ENCODE assay signal across 8 cellular contexts in genomic region chr15:41558400-41559238, GRCh38. TPM values are rescaled to one million over a fixed set of nuclear protein-coding genes. Genes with fewer than 3 reads are reported as not detected.
DNase-seq lines count a peak whose midpoint lies in the region; ATAC-seq and TF ChIP-seq lines count a peak whose summit lies in the region.

TSS of gene TYRO3 (plus strand) at chr15:41559212. CDS start at chr15:41559258, 46 bp downstream.

- in situ Hi-C loops in GM13977 (cut with MboI; ENCODE audit: low pct_unique_long_range_greater_than_20kb, low sequenced_read_pairs, unreplicated experiment) (no loop called here), Panc1 (cut with HindIII; ENCODE audit: low pct_unique_long_range_greater_than_20kb, low sequenced_read_pairs) (no loop called here)

- H3K9me3 ChIP-seq in Panc1 (ENCODE audit: control insufficient read depth, insufficient read depth, low read depth, low read length) (no peaks in the 10 kb centered on the region), neural cell (ENCODE audit: low read length) (no peaks in the 10 kb centered on the region)

- H4K20me1 ChIP-seq in neural cell (ENCODE audit: insufficient read depth) = no peaks in the 10 kb centered on the region

- H3K27ac ChIP-seq in Panc1 (ENCODE audit: low read length) = peak within 1 kb of the TSS; percentile 75
- no peak within 1 kb of the TSS for H3K27ac ChIP-seq in neural cell (ENCODE audit: low read length)

- intact Hi-C loops in Panc1 (cut with micrococcal nuclease; ENCODE audit: unreplicated experiment) = no loop called here

- peak within 1 kb of the TSS; percentile 72 for H3K4me2 ChIP-seq in neural cell (ENCODE audit: low read length)

- peak; percentile 84 for ATAC-seq in Panc1
- peak; percentile 50 for ATAC-seq in stimulated activated naive CD8-positive, alpha-beta T cell treated with anti-CD3 and anti-CD28 coated beads, Interleukin-15, Interleukin-2, amounts not matched to agents 100 U/mL and 50 U/mL, for 24 hours
- ATAC-seq in GM19463 (IDR thresholded peaks at IDR 0.05; ENCODE audit: unreplicated experiment) = no peak

- no peaks in the 10 kb centered on the region for H3K9me2 ChIP-seq in neural cell (ENCODE audit: insufficient read depth, low read length)

- peak; percentile 69 for DNase-seq in 8988T
- DNase-seq in GM13977 (ENCODE audit: low spot score) = peak; percentile 88
- no peak for DNase-seq in Panc1 (ENCODE audit: low read depth, low spot score)
- peak; percentile 62 for DNase-seq in activated effector memory CD4-positive, alpha-beta T cell treated with Interleukin-2 at 50 U/mL for 16 hours
- DNase-seq in fibroblast of the aortic adventitia (ENCODE audit: low read depth) = peak; percentile 15
- DNase-seq in stimulated activated naive CD8-positive, alpha-beta T cell treated with anti-CD3 and anti-CD28 coated beads, Interleukin-15, Interleukin-2, amounts not matched to agents 100 U/mL and 50 U/mL, for 24 hours = peak; percentile 77

- H3F3A ChIP-seq in neural cell (ENCODE audit: insufficient read depth, low read length, poor library complexity, severe bottlenecking) = peaks cover 7% of the 10 kb centered on the region

- BruUV-seq in Panc1 (replicated peaks; lab: Mats Ljungman, UMichigan) = no TSS peak

- CTCF ChIA-PET in Panc1 (lab: Charles Lee) = interaction anchor here (0.6 to 0.9 kb wide), 3 partner anchors 27 to 64 kb away, joined by 3 to 8 read pairs (median 3); no protein-coding TSS in a partner anchor

- no peaks in the 10 kb centered on the region for H3K36me3 ChIP-seq in Panc1 (ENCODE audit: control insufficient read depth, insufficient read depth, low read length)
- H3K36me3 ChIP-seq in neural cell (ENCODE audit: insufficient read depth, low read length) = no peaks in the 10 kb centered on the region

- TF ChIP-seq CTCF in GM13977 (IDR thresholded peaks at IDR 0.05; ENCODE audit: extremely low read depth, insufficient read depth, missing control alignments) = peak; percentile 38
- no peak; the same call in 1 of the 2 replicates for TF ChIP-seq CTCF in Panc1 (IDR thresholded peaks at IDR 0.05)
- TF ChIP-seq CTCF in fibroblast of the aortic adventitia (IDR thresholded peaks at IDR 0.05; ENCODE audit: insufficient read depth, low read length) = no peak
- no peak for TF ChIP-seq CTCF in neural cell (IDR thresholded peaks at IDR 0.05; ENCODE audit: poor library complexity, severe bottlenecking)

- H3K27me3 ChIP-seq in Panc1 (ENCODE audit: control insufficient read depth, insufficient read depth, low read length) (no peaks in the 10 kb centered on the region), neural cell (ENCODE audit: insufficient read depth, low read depth, low read length) (no peaks in the 10 kb centered on the region)

- H3K4me3 ChIP-seq in Panc1 (ENCODE audit: low read depth in 2 of 2, low read length in 2 of 2) (peak within 1 kb of the TSS; percentile 59 to 77), fibroblast of the aortic adventitia (ENCODE audit: low read depth, low read length) (peak within 1 kb of the TSS; percentile 65), neural cell (ENCODE audit: low read length) (peak within 1 kb of the TSS; percentile 79)

- peak; percentile 22 for TF ChIP-seq RAD21 in neural cell (conservative IDR thresholded peaks at IDR 0.05)

- POLR2A ChIA-PET in Panc1 (lab: Charles Lee) = no interaction called here

- peak within 1 kb of the TSS; percentile 33 for H2AFZ ChIP-seq in neural cell (ENCODE audit: low read depth, low read length)

- H3K4me1 ChIP-seq in Panc1 (ENCODE audit: control insufficient read depth, insufficient read depth, low read length) = peaks cover 16% of the 10 kb centered on the region

- TF ChIP-seq EP300 in neural cell (conservative IDR thresholded peaks at IDR 0.05; ENCODE audit: poor library complexity, severe bottlenecking) = no peak

- H3K9ac ChIP-seq in neural cell (ENCODE audit: low read length) = peak within 1 kb of the TSS; percentile 65

- no peaks in the 10 kb centered on the region for H3K79me2 ChIP-seq in neural cell (replicated peaks; ENCODE audit: insufficient read depth, low read length)

TF ChIP-seq in neural cell, 6 proteins besides CTCF, POLR2A, EP300 and RAD21:
- peak; percentile 68 for TF ChIP-seq MXI1 (conservative IDR thresholded peaks at IDR 0.05; ENCODE audit: poor library complexity, severe bottlenecking)
- no peak for TF ChIP-seq EZH2 (IDR thresholded peaks at IDR 0.05; ENCODE audit: borderline replicate concordance, insufficient read depth, low read length, poor library complexity, severe bottlenecking)
- TF ChIP-seq SMC3 (conservative IDR thresholded peaks at IDR 0.05; ENCODE audit: poor library complexity) = no peak
- TF ChIP-seq POLR2AphosphoS5 (IDR thresholded peaks at IDR 0.05) = peak; percentile 24
- TF ChIP-seq TAF1 (IDR thresholded peaks at IDR 0.05; ENCODE audit: low read depth) = no peak
- TF ChIP-seq REST (IDR thresholded peaks at IDR 0.05; ENCODE audit: borderline replicate concordance) = no peak
TF ChIP-seq in neural cell: peak in this region for 2.

RNA-seq across cellular contexts. Expression of gene TYRO3, which starts in this region (rescaled TPM):
- total RNA-seq in Panc1 (2021; ENCODE audit: unreplicated experiment) = 41.7 TPM
- polyA plus RNA-seq in Panc1 (2012; ENCODE audit: insufficient read length) = 36.7 TPM
- 8.0 and 20.2 TPM in 2 replicates for total RNA-seq in fibroblast of the aortic adventitia (ENCODE audit: low replicate concordance)
- 11.6 and 12.1 TPM in 2 replicates for polyA plus RNA-seq in neural cell
- 14.4 and 14.5 TPM in 2 replicates for polyA minus RNA-seq in neural cell
